Comparison of ENCODE assay signal across 26 cellular contexts in the genomic region with DNA sequence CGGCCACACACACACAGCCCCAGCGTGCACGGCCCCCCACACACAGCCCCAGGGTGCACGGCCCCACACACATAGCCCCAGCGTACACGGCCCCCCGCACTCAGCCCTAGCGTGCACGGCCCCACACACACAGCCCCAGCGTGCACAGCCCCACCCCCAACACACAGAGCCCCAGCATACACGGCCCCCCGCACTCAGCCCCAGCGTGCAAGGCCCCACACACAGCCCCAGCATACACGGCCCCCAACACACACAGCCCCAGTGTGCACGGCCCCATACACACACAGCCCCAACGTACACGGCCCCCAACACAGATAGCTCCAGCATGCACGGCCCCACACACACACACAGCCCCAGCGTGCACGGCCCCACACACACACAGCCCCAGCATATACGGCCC. TPM values are rescaled to one million over a fixed set of nuclear protein-coding genes. Genes with fewer than 3 reads are reported as not detected.
DNase-seq lines count a peak whose midpoint lies in the region; ATAC-seq and FAIRE-seq lines count a peak whose summit lies in the region.
"Had no signal": no experiment of that assay in that cellular context is flagged by ENCODE, and none has a peak within 500 bp of the region (broad histone marks: within the 10 kb centered on the region; RNA-seq: fewer than 3 reads in every experiment).

No MANE protein-coding gene starts in this region.

- peaks cover 46% of the 10 kb centered on the region for H3K79me1 ChIP-seq in mesenchymal stem cell (replicated peaks; ENCODE audit: low read length, poor library complexity, severe bottlenecking)

- H3K9ac ChIP-seq in mesenchymal stem cell (ENCODE audit: low read length): no peak overlapping the region

- H3K18ac ChIP-seq in mesenchymal stem cell (ENCODE audit: low read depth in 1 of 2, low read length in 2 of 2): peak overlapping the region in 1 of 2 experiments; percentile 42

- no peak overlapping the region for H3K4ac ChIP-seq in mesenchymal stem cell (ENCODE audit: low read depth in 1 of 2, low read length in 2 of 2)

- peak overlapping the region in 1 of 2 experiments; percentile 68 for H3K14ac ChIP-seq in mesenchymal stem cell (ENCODE audit: low read length in 2 of 2)

- intact Hi-C loops in cardiac septum (cut with DNase I): no loop called here
- intact Hi-C loops in left cardiac atrium (cut with DNase I): no loop called here

- peak overlapping the region in 1 of 2 experiments; percentile 10 for H2BK12ac ChIP-seq in mesenchymal stem cell (ENCODE audit: low read length in 2 of 2)

- no peak overlapping the region for H2AK5ac ChIP-seq in mesenchymal stem cell (ENCODE audit: low read length, severe bottlenecking)

- no peak overlapping the region for H2BK120ac ChIP-seq in mesenchymal stem cell (ENCODE audit: low read depth, low read length)

- H3K4me1 Mint-ChIP-seq in stimulated activated memory B cell treated with anti-CD40 and anti-IgM and Interleukin-4, amounts not matched to agents 10 μg/mL and 1 μg/mL and 100 μg/mL, for 72 hours: peaks cover 48% of the 10 kb centered on the region

- no peaks in the 10 kb centered on the region for H3K27me3 Mint-ChIP-seq in stimulated activated memory B cell treated with anti-CD40 and anti-IgM and Interleukin-4, amounts not matched to agents 10 μg/mL and 1 μg/mL and 100 μg/mL, for 72 hours
- H3K27me3 Mint-ChIP-seq: activated CD4-positive, alpha-beta T cell treated with anti-CD3 and anti-CD28 coated beads for 36 hours had no signal

- no peak overlapping the region for H2BK5ac ChIP-seq in mesenchymal stem cell (ENCODE audit: low read depth, low read length, poor library complexity, severe bottlenecking)

- no peak overlapping the region for H3K4me2 ChIP-seq in mesenchymal stem cell (ENCODE audit: low read length, poor library complexity, severe bottlenecking)
- H3K4me2 ChIP-seq: GM23338 had no signal

- WGBS in mesenchymal stem cell: 94% methylated on average over 21 of the region's 21 CpGs

- H3K27me3 ChIP-seq in mesenchymal stem cell (ENCODE audit: control insufficient read depth in 1 of 2, insufficient read depth in 1 of 2, low read length in 2 of 2): no peaks in the 10 kb centered on the region
- H3K27me3 ChIP-seq: upper lobe of right lung had no signal

- no peak overlapping the region for H3K4me3 Mint-ChIP-seq in stimulated activated memory B cell treated with anti-CD40 and anti-IgM and Interleukin-4, amounts not matched to agents 10 μg/mL and 1 μg/mL and 100 μg/mL, for 72 hours
- H3K4me3 Mint-ChIP-seq: GM23338, HFFc6 had no signal

- H4K8ac ChIP-seq in mesenchymal stem cell (ENCODE audit: low read length): no peak overlapping the region

- peak overlapping the region; percentile 43 for H4K91ac ChIP-seq in mesenchymal stem cell (ENCODE audit: low read length)

- H3K36me3 Mint-ChIP-seq in stimulated activated memory B cell treated with anti-CD40 and anti-IgM and Interleukin-4, amounts not matched to agents 10 μg/mL and 1 μg/mL and 100 μg/mL, for 72 hours: peaks cover 37% of the 10 kb centered on the region

- H3K4me3 ChIP-seq in mesenchymal stem cell (ENCODE audit: insufficient read depth in 1 of 2, low read depth in 1 of 2, low read length in 2 of 2): no peak overlapping the region
- H3K4me3 ChIP-seq: GM23338, psoas muscle, upper lobe of right lung had no signal

- no peak for FAIRE-seq in RCC 7860 (lab: Jason Lieb, UNC)
- FAIRE-seq: colon had no signal

- no peak overlapping the region for H2AFZ ChIP-seq in mesenchymal stem cell (ENCODE audit: low read depth, low read length)
- H2AFZ ChIP-seq: GM23338 had no signal

- H3K27ac ChIP-seq in caudate nucleus (ENCODE audit: low read depth, low read length): peak overlapping the region; percentile 40
- H3K27ac ChIP-seq in mesenchymal stem cell (ENCODE audit: low read length, poor library complexity, severe bottlenecking): no peak overlapping the region
- H3K27ac ChIP-seq: psoas muscle, upper lobe of right lung had no signal

- no peaks in the 10 kb centered on the region for H3K9me3 ChIP-seq in mesenchymal stem cell (ENCODE audit: control insufficient read depth, low read length)
- H3K9me3 ChIP-seq: Caco-2, psoas muscle, upper lobe of right lung had no signal

- no peak overlapping the region for H3K23ac ChIP-seq in mesenchymal stem cell (ENCODE audit: low read length in 2 of 2)

- peaks cover 22 to 37% of the 10 kb centered on the region in 2 experiments for H3K36me3 ChIP-seq in mesenchymal stem cell (ENCODE audit: control insufficient read depth in 1 of 2, insufficient read depth in 2 of 2, low read depth in 1 of 2, low read length in 2 of 2)

- H3K27ac Mint-ChIP-seq in stimulated activated memory B cell treated with anti-CD40 and anti-IgM and Interleukin-4, amounts not matched to agents 10 μg/mL and 1 μg/mL and 100 μg/mL, for 72 hours: peak overlapping the region; percentile 70

- no peak for ATAC-seq in left cardiac atrium
- no peak for ATAC-seq in stimulated activated memory B cell treated with anti-CD40 and anti-IgM and Interleukin-4, amounts not matched to agents 10 μg/mL and 1 μg/mL and 100 μg/mL, for 72 hours
- ATAC-seq in HG02973 (IDR thresholded peaks at IDR 0.05; ENCODE audit: unreplicated experiment): no peak
- ATAC-seq: activated CD4-positive, alpha-beta T cell treated with anti-CD3 and anti-CD28 coated beads for 36 hours; GM23338; psoas muscle had no signal

- peaks cover 4% of the 10 kb centered on the region for H3K4me1 ChIP-seq in mesenchymal stem cell (ENCODE audit: control insufficient read depth, insufficient read depth, low read depth, low read length)
- H3K4me1 ChIP-seq: Caco-2, psoas muscle had no signal

- no peaks in the 10 kb centered on the region for H3K9me3 Mint-ChIP-seq in stimulated activated memory B cell treated with anti-CD40 and anti-IgM and Interleukin-4, amounts not matched to agents 10 μg/mL and 1 μg/mL and 100 μg/mL, for 72 hours
- H3K9me3 Mint-ChIP-seq: GM23338 had no signal

- peak; percentile 39 for DNase-seq in cardiac septum (ENCODE audit: low spot score)
- no peak for DNase-seq in left cardiac atrium
- DNase-seq in caudate nucleus (lab: John Stamatoyannopoulos, UW): no peak
- no peak for DNase-seq in mesenchymal stem cell
- DNase-seq in NCI-H1105 treated with DMSO at 0.1 percent for 48 hours (lab: John Stamatoyannopoulos, UW): no peak
- no peak for DNase-seq in RCC 7860 (ENCODE audit: low spot score)
- DNase-seq: ACHN; activated CD4-positive, alpha-beta T cell treated with anti-CD3 and anti-CD28 coated beads for 36 hours; activated CD8-positive, alpha-beta memory T cell treated with anti-CD3 and anti-CD28 coated beads for 24 hours; activated gamma-delta T cell treated with Interleukin-2 at 50 U/mL for 16 hours; effector memory CD4-positive, alpha-beta T cell; erythroblast; foreskin fibroblast; HFFc6; mammary epithelial cell; NCI-H1694 treated with DMSO at 0.1 percent for 48 hours; NCI-H2171; NCI-H510A; nucleus accumbens; psoas muscle had no signal

- no peak overlapping the region for H2BK15ac ChIP-seq in mesenchymal stem cell (ENCODE audit: low read depth, poor library complexity, severe bottlenecking)

RNA-seq across cellular contexts. Expression of a gene that starts 17.6 kb away (rescaled TPM):
- total RNA-seq in cardiac septum: 36.1 TPM
- total RNA-seq in left cardiac atrium: 10 to 100 TPM; 38.1 to 43.2 TPM
- polyA plus RNA-seq in mesenchymal stem cell (2013, experiment 1 of 2): 65.4 TPM
- polyA plus RNA-seq in mesenchymal stem cell (2013, experiment 2 of 2): 63.5 TPM

RNA-seq across cellular contexts. Expression of a gene that starts 17.7 kb away (rescaled TPM):
- total RNA-seq in cardiac septum (22.7 TPM), left cardiac atrium (10 to 100 TPM; 17.9 to 20.7 TPM)
- polyA plus RNA-seq in mesenchymal stem cell (2013, experiment 1 of 2): 20.5 TPM
- 23.0 TPM for polyA plus RNA-seq in mesenchymal stem cell (2013, experiment 2 of 2)

RNA-seq across cellular contexts. Expression of a gene that starts 58.8 kb away (rescaled TPM):
- 5.2 TPM for total RNA-seq in cardiac septum
- 1 to 10 TPM; 5.1 to 5.6 TPM for total RNA-seq in left cardiac atrium
- 5.2 TPM for polyA plus RNA-seq in mesenchymal stem cell (2013, experiment 1 of 2)
- polyA plus RNA-seq in mesenchymal stem cell (2013, experiment 2 of 2): 5.1 TPM
